ENCODE assay signal across 20 cellular contexts in the genomic region with DNA sequence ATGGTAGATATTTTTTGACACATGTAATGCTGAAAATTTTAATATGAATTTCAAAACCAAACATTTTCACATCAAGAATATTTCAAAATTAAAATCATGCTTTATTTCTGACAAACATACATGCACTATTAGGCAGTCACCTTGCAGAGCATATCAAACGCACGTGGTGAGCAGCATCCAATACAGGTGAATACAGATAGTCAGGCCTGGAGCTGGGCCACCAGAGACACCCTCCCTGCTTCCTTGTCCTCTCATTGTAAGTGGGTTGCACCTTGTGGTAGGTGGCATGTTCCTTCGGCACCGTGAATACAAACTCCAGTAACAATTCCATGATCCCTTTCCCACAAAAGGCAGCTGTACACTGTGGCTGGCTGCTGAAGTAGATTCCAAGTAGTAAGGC.
"Had no signal": no experiment of that assay in that cellular context is flagged by ENCODE, and none has a peak within 500 bp of the region (broad histone marks: within the 10 kb centered on the region; RNA-seq: fewer than 3 reads in every experiment).

No MANE protein-coding gene starts in this region.

- DNase-seq: activated B cell treated with CpG ODN at 0.5 μM for 24 hours; activated CD4-positive, alpha-beta T cell treated with anti-CD3 and anti-CD28 coated beads, Interleukin-2, amount 10 ng/mL, durations not matched to agents 7 days and 5 days; activated CD8-positive, alpha-beta memory T cell treated with anti-CD3 and anti-CD28 coated beads, Interleukin-2, amount 50 U/mL, for 48 hours; activated gamma-delta T cell treated with Interleukin-2 at 50 U/mL for 16 hours; activated naive CD8-positive, alpha-beta T cell treated with anti-CD3 and anti-CD28 coated beads, Interleukin-2, amount 10 ng/mL, durations not matched to agents 7 days and 5 days; anterior cingulate cortex; brain microvascular endothelial cell; effector CD8-positive, alpha-beta T cell; foreskin melanocyte; left ventricle myocardium superior; occipital lobe; stimulated activated CD4-positive, alpha-beta T cell treated with anti-CD3 and anti-CD28 coated beads, Interleukin-15, amount 100 ng/mL, for 24 hours; stimulated activated CD4-positive, alpha-beta T cell treated with anti-CD3 and anti-CD28 coated beads, Interleukin-4, amount 100 ng/mL, for 1 hour; stimulated activated naive CD4-positive, alpha-beta T cell treated with Interleukin-2 at 50 U/mL for 16 hours; transverse colon had no signal

- H3K9me3 Mint-ChIP-seq: activated B cell treated with CpG ODN at 0.5 μM for 24 hours; activated CD4-positive, alpha-beta T cell treated with anti-CD3 and anti-CD28 coated beads, Interleukin-2, amount 10 ng/mL, durations not matched to agents 7 days and 5 days; activated naive CD8-positive, alpha-beta T cell treated with anti-CD3 and anti-CD28 coated beads, Interleukin-2, amount 10 ng/mL, durations not matched to agents 7 days and 5 days; central memory CD8-positive, alpha-beta T cell; nephron had no signal

- H3K27ac ChIP-seq: brain microvascular endothelial cell, right atrium auricular region, skin epidermis, transverse colon, vagina had no signal

- H3K27ac Mint-ChIP-seq: activated B cell treated with CpG ODN at 0.5 μM for 24 hours; activated CD4-positive, alpha-beta T cell treated with anti-CD3 and anti-CD28 coated beads, Interleukin-2, amount 10 ng/mL, durations not matched to agents 7 days and 5 days; activated naive CD8-positive, alpha-beta T cell treated with anti-CD3 and anti-CD28 coated beads, Interleukin-2, amount 10 ng/mL, durations not matched to agents 7 days and 5 days had no signal

- H3K9me3 ChIP-seq: right atrium auricular region, transverse colon, vagina had no signal

- H3K36me3 ChIP-seq: brain microvascular endothelial cell, right atrium auricular region, transverse colon, vagina had no signal

- H3K4me3 Mint-ChIP-seq: activated B cell treated with CpG ODN at 0.5 μM for 24 hours; activated CD4-positive, alpha-beta T cell treated with anti-CD3 and anti-CD28 coated beads, Interleukin-2, amount 10 ng/mL, durations not matched to agents 7 days and 5 days; activated naive CD8-positive, alpha-beta T cell treated with anti-CD3 and anti-CD28 coated beads, Interleukin-2, amount 10 ng/mL, durations not matched to agents 7 days and 5 days; central memory CD8-positive, alpha-beta T cell; nephron had no signal

- H3K27me3 ChIP-seq: brain microvascular endothelial cell, right atrium auricular region, transverse colon, vagina had no signal

- H3K27me3 Mint-ChIP-seq: activated B cell treated with CpG ODN at 0.5 μM for 24 hours; activated CD4-positive, alpha-beta T cell treated with anti-CD3 and anti-CD28 coated beads, Interleukin-2, amount 10 ng/mL, durations not matched to agents 7 days and 5 days; activated naive CD8-positive, alpha-beta T cell treated with anti-CD3 and anti-CD28 coated beads, Interleukin-2, amount 10 ng/mL, durations not matched to agents 7 days and 5 days; central memory CD8-positive, alpha-beta T cell had no signal

- H3K4me3 ChIP-seq: right atrium auricular region, skin epidermis, transverse colon had no signal

- ATAC-seq: left ventricle myocardium superior had no signal
